In the genomic region with DNA sequence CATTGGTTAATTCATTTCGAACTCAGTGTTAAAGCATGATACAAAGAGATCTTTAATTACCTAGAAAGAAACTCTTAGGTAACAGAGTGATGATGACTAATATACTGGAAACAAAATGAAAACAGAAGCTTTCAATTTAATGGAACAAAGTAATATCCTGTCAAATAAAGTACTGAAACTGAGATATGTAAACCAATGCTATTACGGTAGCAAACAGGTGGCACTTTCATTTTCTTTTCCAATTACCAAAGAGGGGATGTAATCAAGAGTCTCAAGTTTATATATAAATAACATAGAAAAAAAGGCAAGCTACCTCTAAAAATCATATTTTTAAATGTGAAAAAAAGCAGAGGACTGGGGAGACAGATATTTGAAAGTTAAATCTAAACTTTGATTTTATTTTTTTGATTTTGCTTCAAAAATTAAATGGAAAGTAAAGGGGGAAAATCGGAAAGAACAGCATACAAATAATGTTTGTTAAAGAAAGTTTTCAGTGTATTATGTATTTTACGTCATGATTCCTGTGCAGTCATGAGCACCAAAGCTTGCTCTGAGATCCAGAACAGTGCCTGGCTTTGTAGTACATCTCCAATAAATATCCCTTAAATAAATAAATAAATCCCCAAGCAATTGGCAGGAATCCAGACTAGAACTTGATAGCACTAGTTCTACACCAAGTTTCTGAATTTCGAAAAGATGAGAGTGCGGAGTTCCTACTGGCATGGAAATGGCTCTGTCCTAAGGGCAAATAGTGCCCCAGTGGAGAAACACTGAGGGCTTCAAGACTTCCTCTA, we compare ENCODE assay signal across 8 cellular contexts. TPM values are rescaled to one million over a fixed set of nuclear protein-coding genes. Genes with fewer than 3 reads are reported as not detected.
A peak's percentile ranks its signal among the peaks of the same experiment; 100 is the strongest.
DNase-seq lines count a peak whose midpoint lies in the region; ATAC-seq and TF ChIP-seq lines count a peak whose summit lies in the region.

No MANE protein-coding gene starts in this region.

- no peak overlapping the region for H3K4me3 Mint-ChIP-seq in activated naive CD4-positive, alpha-beta T cell treated with anti-CD3 and anti-CD28 coated beads for 36 hours

- no peaks in the 10 kb centered on the region for H3K27me3 Mint-ChIP-seq in activated naive CD4-positive, alpha-beta T cell treated with anti-CD3 and anti-CD28 coated beads for 36 hours (ENCODE audit: low read depth)

- 48% methylated on average over 6 of the region's 6 CpGs for WGBS in prostate gland

- TF ChIP-seq POLR2A in prostate gland (IDR thresholded peaks at IDR 0.05) = no peak

- no peak for DNase-seq in activated naive CD4-positive, alpha-beta T cell treated with anti-CD3 and anti-CD28 coated beads for 36 hours
- no peak for DNase-seq in activated naive CD4-positive, alpha-beta T cell treated with anti-CD3 and anti-CD28 coated beads, Interleukin-2, amount 50 U/mL, for 16 hours
- DNase-seq in prostate gland (ENCODE audit: low spot score) (peak; percentile 38), Karpas-422 (no peak), NCI-H446 treated with DMSO at 0.1 percent for 48 hours (lab: John Stamatoyannopoulos, UW) (no peak), iPS-NIHi7 (ENCODE audit: extremely low spot score) (no peak)

- H3K27ac Mint-ChIP-seq in activated naive CD4-positive, alpha-beta T cell treated with anti-CD3 and anti-CD28 coated beads for 36 hours = peak overlapping the region; percentile 34

- H3K4me3 ChIP-seq in SU-DHL-6 (ENCODE audit: insufficient read depth, low read length, poor library complexity, severe bottlenecking) (no peak overlapping the region), prostate gland (no peak overlapping the region), Karpas-422 (ENCODE audit: low read length) (no peak overlapping the region)

- H3K79me2 ChIP-seq in SU-DHL-6 (ENCODE audit: insufficient read depth, low read length) (no peaks in the 10 kb centered on the region), Karpas-422 (ENCODE audit: low read length) (no peaks in the 10 kb centered on the region)

- H3K9ac ChIP-seq in SU-DHL-6 (ENCODE audit: low read length) (no peak overlapping the region), Karpas-422 (ENCODE audit: low read length) (no peak overlapping the region)

- CTCF ChIA-PET in activated naive CD4-positive, alpha-beta T cell treated with anti-CD3 and anti-CD28 coated beads for 36 hours (lab: Charles Lee) = no interaction called here

- H3K9me3 ChIP-seq in SU-DHL-6 (ENCODE audit: insufficient read depth, low read length) (no peaks in the 10 kb centered on the region), prostate gland (no peaks in the 10 kb centered on the region), Karpas-422 (ENCODE audit: low read length) (no peaks in the 10 kb centered on the region)

- H2AFZ ChIP-seq in SU-DHL-6 (ENCODE audit: low read depth, low read length, severe bottlenecking) (no peak overlapping the region), Karpas-422 (ENCODE audit: low read length) (no peak overlapping the region)

- H3K36me3 ChIP-seq in SU-DHL-6 (ENCODE audit: low read length) = no peaks in the 10 kb centered on the region
- H3K36me3 ChIP-seq in prostate gland = no peaks in the 10 kb centered on the region
- no peaks in the 10 kb centered on the region for H3K36me3 ChIP-seq in Karpas-422 (ENCODE audit: insufficient read depth, low read length)

- H4K20me1 ChIP-seq in SU-DHL-6 (ENCODE audit: low read depth, low read length) = no peaks in the 10 kb centered on the region
- no peaks in the 10 kb centered on the region for H4K20me1 ChIP-seq in Karpas-422 (ENCODE audit: insufficient read depth, low read depth, low read length)

- H3K27ac ChIP-seq in SU-DHL-6 (ENCODE audit: low read depth, low read length) (no peak overlapping the region), prostate gland (no peak overlapping the region), Karpas-422 (ENCODE audit: low read length) (no peak overlapping the region)

- no peaks in the 10 kb centered on the region for H3K9me3 Mint-ChIP-seq in activated naive CD4-positive, alpha-beta T cell treated with anti-CD3 and anti-CD28 coated beads for 36 hours

- H3K27me3 ChIP-seq in SU-DHL-6 (ENCODE audit: low read length) = no peaks in the 10 kb centered on the region
- H3K27me3 ChIP-seq in prostate gland (replicated peaks; ENCODE audit: insufficient read depth) = no peaks in the 10 kb centered on the region
- no peaks in the 10 kb centered on the region for H3K27me3 ChIP-seq in Karpas-422 (ENCODE audit: low read length)

- TF ChIP-seq CTCF in SU-DHL-6 (IDR thresholded peaks at IDR 0.05; ENCODE audit: insufficient read depth, low read length, poor library complexity, severe bottlenecking) = no peak
- no peak for TF ChIP-seq CTCF in prostate gland (IDR thresholded peaks at IDR 0.05)

- intact Hi-C loops in activated naive CD4-positive, alpha-beta T cell treated with anti-CD3 and anti-CD28 coated beads for 36 hours (cut with micrococcal nuclease) = loop anchor here (1.0 to 2.0 kb wide), 11 partner anchors 13 to 407 kb away; a partner anchor contains a TSS
- intact Hi-C loops in prostate gland (cut with DNase I) = no loop called here

- H3K9me2 ChIP-seq in SU-DHL-6 (replicated peaks; ENCODE audit: insufficient read depth, low read length) = no peaks in the 10 kb centered on the region
- H3K9me2 ChIP-seq in Karpas-422 (replicated peaks; ENCODE audit: insufficient read depth, low read length) = no peaks in the 10 kb centered on the region

- H3K4me2 ChIP-seq in SU-DHL-6 (ENCODE audit: low read depth, low read length, poor library complexity, severe bottlenecking) (peak overlapping the region; percentile 42), Karpas-422 (ENCODE audit: low read depth, low read length, poor library complexity, severe bottlenecking) (no peak overlapping the region)

- H3K4me1 ChIP-seq in prostate gland (replicated peaks) (no peaks in the 10 kb centered on the region), Karpas-422 (ENCODE audit: low read length) (no peaks in the 10 kb centered on the region)

- ATAC-seq in HG03066 (IDR thresholded peaks at IDR 0.05; ENCODE audit: low read depth, unreplicated experiment) = peak; percentile 97

- H3F3A ChIP-seq in SU-DHL-6 (ENCODE audit: insufficient read depth) = no peaks in the 10 kb centered on the region

- no peaks in the 10 kb centered on the region for H3K36me3 Mint-ChIP-seq in activated naive CD4-positive, alpha-beta T cell treated with anti-CD3 and anti-CD28 coated beads for 36 hours (ENCODE audit: low read depth)

- peaks cover 28% of the 10 kb centered on the region for H3K4me1 Mint-ChIP-seq in activated naive CD4-positive, alpha-beta T cell treated with anti-CD3 and anti-CD28 coated beads for 36 hours (ENCODE audit: low read depth)

RNA-seq across cellular contexts. Expression of a gene that starts 25.0 kb away (rescaled TPM):
- total RNA-seq in activated naive CD4-positive, alpha-beta T cell treated with anti-CD3 and anti-CD28 coated beads for 36 hours = 10 to 100 TPM; 21.2 to 26.1 TPM
- total RNA-seq in prostate gland = 10 to 100 TPM; 29.2 to 29.5 TPM
- total RNA-seq in Karpas-422 (2014; rRNA removed; shearing (Covaris generic); ENCODE audit: low replicate concordance) = 5.4 and 7.3 TPM in 2 replicates
